17 cellular contexts compared by ENCODE assay signal in genomic region chr2:109527846-109528705, GRCh38.
"Had no signal": no experiment of that assay in that cellular context is flagged by ENCODE, and none has a peak within 500 bp of the region (broad histone marks: within the 10 kb centered on the region; RNA-seq: fewer than 3 reads in every experiment).

No MANE protein-coding gene starts in this region.

- H3K36me3 ChIP-seq: adrenal gland, gastrocnemius medialis, right lobe of liver, suprapubic skin, upper lobe of left lung had no signal

- H3K4me3 ChIP-seq: adrenal gland, gastrocnemius medialis, psoas muscle, right lobe of liver, suprapubic skin, upper lobe of left lung had no signal

- H3K27me3 ChIP-seq: adrenal gland, gastrocnemius medialis, right lobe of liver, suprapubic skin, upper lobe of left lung had no signal

- DNase-seq: activated CD4-positive, alpha-beta T cell treated with anti-CD3 and anti-CD28 coated beads, Interleukin-2, amount 50 U/mL, for 4 hours; activated naive CD4-positive, alpha-beta T cell treated with anti-CD3 and anti-CD28 coated beads, Interleukin-2, amount 50 U/mL, for 16 hours; central memory CD4-positive, alpha-beta T cell; cortex of kidney; effector memory CD4-positive, alpha-beta T cell; psoas muscle; stimulated activated CD4-positive, alpha-beta T cell treated with anti-CD3 and anti-CD28 coated beads, Interleukin-12 subunit alpha, Interleukin-12 subunit beta, amount 100 ng/mL, for 4 hours; stimulated activated naive CD4-positive, alpha-beta T cell treated with Interleukin-2 at 50 U/mL for 16 hours; T-helper 17 cell had no signal

- FAIRE-seq: keratinocyte had no signal

- ATAC-seq: activated CD4-positive, CD25-positive, alpha-beta regulatory T cell treated with anti-CD3 and anti-CD28 coated beads, Interleukin-2, amount 50 U/mL, for 24 hours; gastrocnemius medialis; T-helper 17 cell had no signal

- H3K4me1 ChIP-seq: adrenal gland, gastrocnemius medialis, psoas muscle, right lobe of liver had no signal

- H3K27ac ChIP-seq: adrenal gland, epithelial cell of prostate, gastrocnemius medialis, psoas muscle, right lobe of liver, suprapubic skin, upper lobe of left lung had no signal
